Comparison of ENCODE assay signal across 27 cellular contexts in the genomic region with DNA sequence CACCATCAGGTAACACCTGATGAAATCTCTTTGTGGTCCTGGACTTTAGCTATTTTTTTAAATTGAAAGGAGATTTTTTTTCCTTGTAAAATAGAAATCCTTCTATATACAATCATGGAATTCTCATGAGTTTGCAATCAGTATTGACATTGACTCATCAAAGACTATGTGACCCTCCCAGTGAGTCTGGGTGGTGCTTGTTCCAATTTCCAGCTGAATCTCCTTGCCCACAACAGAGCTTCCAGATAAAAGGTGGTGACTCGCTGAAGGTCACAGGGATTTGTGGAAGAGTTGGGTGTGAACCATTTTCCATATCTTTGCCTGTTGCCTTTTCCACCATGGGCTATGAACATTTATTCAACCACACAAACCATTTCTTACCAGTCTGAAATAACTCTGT.
"Had no signal": no experiment of that assay in that cellular context is flagged by ENCODE, and none has a peak within 500 bp of the region (broad histone marks: within the 10 kb centered on the region; RNA-seq: fewer than 3 reads in every experiment).

No MANE protein-coding gene starts in this region.

- H3K27ac ChIP-seq: left ventricle myocardium inferior, neural progenitor cell, neutrophil, right atrium auricular region, right lobe of liver, testis, thyroid gland, transverse colon, upper lobe of left lung, vagina had no signal

- H3K4me1 ChIP-seq: left ventricle myocardium inferior, right atrium auricular region, right lobe of liver, testis, thyroid gland, transverse colon, upper lobe of left lung, vagina had no signal

- DNase-seq: hippocampal formation; kidney glomerular epithelial cell; left colon; left ventricle myocardium inferior; mesendoderm; naive B cell; natural killer cell; nephron progenitor cell; occipital lobe; right lobe of liver; stimulated activated CD4-positive, alpha-beta T cell treated with anti-CD3 and anti-CD28 coated beads, Interleukin-1b, Interleukin-23, amount 100 ng/mL, for 48 hours; stimulated activated CD4-positive, alpha-beta T cell treated with anti-CD3 and anti-CD28 coated beads, Interleukin-2, amount 100 ng/mL, for 48 hours; stimulated activated CD4-positive, alpha-beta T cell treated with anti-CD3 and anti-CD28 coated beads, Interleukin-4, amount 100 ng/mL, for 4 hours; stimulated activated CD8-positive, alpha-beta memory T cell treated with anti-CD3 and anti-CD28 coated beads, Interleukin-4, amount 100 ng/mL, for 48 hours; stimulated activated naive CD4-positive, alpha-beta T cell treated with Interleukin-2 at 50 U/mL for 16 hours; stimulated activated naive CD8-positive, alpha-beta T cell treated with anti-CD3 and anti-CD28 coated beads, Interleukin-15, amount 100 ng/mL, for 72 hours; testis; transverse colon had no signal

- H3K9me3 ChIP-seq: left ventricle myocardium inferior, neutrophil, right atrium auricular region, right lobe of liver, testis, thyroid gland, transverse colon, upper lobe of left lung, vagina had no signal

- H3K4me3 ChIP-seq: left ventricle myocardium inferior, lung, neural progenitor cell, right atrium auricular region, right lobe of liver, smooth muscle cell, testis, thyroid gland, transverse colon, upper lobe of left lung, vagina had no signal

- H3K36me3 ChIP-seq: left ventricle myocardium inferior, neural progenitor cell, neutrophil, right atrium auricular region, right lobe of liver, thyroid gland, transverse colon, upper lobe of left lung, vagina had no signal

- ATAC-seq: left colon; natural killer cell; right lobe of liver; stimulated activated memory B cell treated with anti-CD40 and anti-IgM and Interleukin-4, amounts not matched to agents 10 μg/mL and 1 μg/mL and 100 μg/mL, for 72 hours; stimulated activated naive CD8-positive, alpha-beta T cell treated with anti-CD3 and anti-CD28 coated beads, Interleukin-15, amount 100 ng/mL, for 72 hours had no signal

- H3K27me3 ChIP-seq: neural progenitor cell, neutrophil, right atrium auricular region, right lobe of liver, testis, thyroid gland, upper lobe of left lung, vagina had no signal
